In the genomic region with DNA sequence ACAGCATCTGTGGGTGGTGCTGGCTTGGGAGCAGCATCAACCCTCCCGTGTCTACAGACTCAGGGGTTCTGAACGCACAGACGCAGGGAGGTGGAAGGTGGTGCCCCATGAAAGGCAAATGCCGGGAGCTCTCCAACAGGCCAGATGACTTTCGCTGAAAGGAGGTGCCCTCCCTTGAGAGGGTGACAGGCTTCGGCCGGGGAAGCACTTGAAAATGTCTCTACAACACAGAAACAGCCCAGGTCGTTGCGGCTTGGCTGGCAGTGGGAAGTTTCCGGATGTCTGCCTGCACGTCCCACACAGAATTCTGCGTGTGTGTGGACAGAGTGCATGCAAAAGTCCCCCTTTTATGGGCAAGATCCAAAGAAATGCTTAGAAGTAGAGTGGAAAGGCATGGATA, we compare ENCODE assay signal across 16 cellular contexts.
A peak's percentile ranks its signal among the peaks of the same experiment; 100 is the strongest.
DNase-seq lines count a peak whose midpoint lies in the region; ATAC-seq, FAIRE-seq and TF ChIP-seq lines count a peak whose summit lies in the region.
"Had no signal": no experiment of that assay in that cellular context is flagged by ENCODE, and none has a peak within 500 bp of the region (broad histone marks: within the 10 kb centered on the region; RNA-seq: fewer than 3 reads in every experiment).

No MANE protein-coding gene starts in this region.

- FAIRE-seq in H1 (lab: Jason Lieb, UNC): no peak
- FAIRE-seq in urothelium cell line (lab: Jason Lieb, UNC): no peak

- H3K79me1 ChIP-seq in H9 (ENCODE audit: insufficient read depth, low read depth, low read length, poor library complexity, severe bottlenecking) (no peaks in the 10 kb centered on the region), H1 (ENCODE audit: low read depth, low read length) (no peaks in the 10 kb centered on the region)

- no peak overlapping the region for H3K18ac ChIP-seq in H9 (ENCODE audit: insufficient read length, low read depth, low read length)
- H3K18ac ChIP-seq in H1 (ENCODE audit: extremely low read depth, low read length): no peak overlapping the region

- no peaks in the 10 kb centered on the region for H3K79me2 ChIP-seq in H9 (ENCODE audit: insufficient read depth, low read length)
- H3K79me2 ChIP-seq in H1 (ENCODE audit: control insufficient read depth in 1 of 2, insufficient read depth in 2 of 2, low read length in 2 of 2): no peaks in the 10 kb centered on the region

- TF ChIP-seq CTCF in left ventricle myocardium inferior (IDR thresholded peaks at IDR 0.05; ENCODE audit: borderline replicate concordance) (no peak), H9 (conservative IDR thresholded peaks at IDR 0.05) (no peak), H1 (IDR thresholded peaks at IDR 0.05; ENCODE audit: control extremely low read depth in 1 of 3, insufficient read depth in 1 of 3, low read depth in 1 of 3, low read length in 3 of 3) (no peak)

- intact Hi-C loops in Right ventricle myocardium superior (cut with DNase I) (no loop called here), left ventricle myocardium inferior (cut with micrococcal nuclease) (no loop called here), posterior vena cava (cut with DNase I) (no loop called here)

- H2BK15ac ChIP-seq in H9 (ENCODE audit: low read depth, low read length) (no peak overlapping the region), H1 (ENCODE audit: low read length) (no peak overlapping the region)

- peaks cover 2% of the 10 kb centered on the region; the same call in 1 of the 2 replicates for H3K27me3 Mint-ChIP-seq in H9 (ENCODE audit: low read depth)
- H3K27me3 Mint-ChIP-seq in activated CD4-positive, alpha-beta memory T cell treated with anti-CD3 and anti-CD28 coated beads, Interleukin-2, amount 10 ng/mL, durations not matched to agents 7 days and 5 days: peaks cover 10% of the 10 kb centered on the region

- no peak overlapping the region for H2AK5ac ChIP-seq in H9 (ENCODE audit: insufficient read length, low read length)
- no peak overlapping the region for H2AK5ac ChIP-seq in H1 (ENCODE audit: low read depth, low read length)

- H3K36me3 ChIP-seq in left ventricle myocardium inferior (no peaks in the 10 kb centered on the region), H1 (ENCODE audit: control insufficient read depth in 2 of 4, insufficient read depth in 4 of 4, low read length in 3 of 4) (no peaks in the 10 kb centered on the region)
- H3K36me3 ChIP-seq: BLaER1 had no signal

- CTCF ChIA-PET in H1 (lab: Charles Lee; ENCODE audit: partially characterized antibody): interaction anchor here (1.0 to 1.2 kb wide), 2 partner anchors 10 to 229 kb away, joined by 3 read pairs; no protein-coding TSS in a partner anchor
- CTCF ChIA-PET in activated CD4-positive, alpha-beta memory T cell treated with anti-CD3 and anti-CD28 coated beads, Interleukin-2, amount 10 ng/mL, durations not matched to agents 7 days and 5 days (lab: Charles Lee): no interaction called here

- no peak for TF ChIP-seq RAD21 in H1 (IDR thresholded peaks at IDR 0.05 in 1 of 2, conservative IDR thresholded peaks at IDR 0.05 in 1 of 2; ENCODE audit: low read depth in 2 of 2, low read length in 2 of 2)

- H3K4ac ChIP-seq in H9 (ENCODE audit: low read depth, low read length) (no peak overlapping the region), H1 (replicated peaks; ENCODE audit: insufficient read length, low read depth, low read length) (no peak overlapping the region)

- H2BK5ac ChIP-seq in H9 (ENCODE audit: insufficient read length, low read length) (no peak overlapping the region), H1 (ENCODE audit: low read depth, low read length) (no peak overlapping the region)

- no peaks in the 10 kb centered on the region for H3K9me3 Mint-ChIP-seq in H9
- H3K9me3 Mint-ChIP-seq in activated CD4-positive, alpha-beta memory T cell treated with anti-CD3 and anti-CD28 coated beads, Interleukin-2, amount 10 ng/mL, durations not matched to agents 7 days and 5 days: no peaks in the 10 kb centered on the region
- H3K9me3 Mint-ChIP-seq: CD8-positive, alpha-beta T cell had no signal

- H3K36me3 Mint-ChIP-seq in H9 (ENCODE audit: insufficient read depth in 1 of 3, low read depth in 3 of 3): no peaks in the 10 kb centered on the region
- no peaks in the 10 kb centered on the region for H3K36me3 Mint-ChIP-seq in activated CD4-positive, alpha-beta memory T cell treated with anti-CD3 and anti-CD28 coated beads, Interleukin-2, amount 10 ng/mL, durations not matched to agents 7 days and 5 days (ENCODE audit: low read depth)
- H3K36me3 Mint-ChIP-seq: CD8-positive, alpha-beta T cell had no signal

- ATAC-seq in Right ventricle myocardium superior (ENCODE audit: poor library complexity): peak; percentile 64
- ATAC-seq in HG03045 (IDR thresholded peaks at IDR 0.05; ENCODE audit: unreplicated experiment): no peak
- ATAC-seq: CD8-positive, alpha-beta T cell had no signal

- WGBS in H9 (ENCODE audit: extremely low coverage, insufficient read length, low lambda C conversion rate): no CpG with 5 or more reads among the region's 12 CpGs
- WGBS in H1 (ENCODE audit: extremely low coverage in 1 of 2, insufficient coverage in 1 of 2, insufficient read length in 1 of 2, insufficient replicate concordance in 2 of 2, low coverage in 1 of 2, low lambda C conversion rate in 2 of 2, missing lambda C conversion rate in 1 of 2), 2 experiments: 92% methylated on average over 12 of the region's 12 CpGs; no CpG with 5 or more reads in 1 of the 2 experiments

- POLR2A ChIA-PET in H1 (lab: Charles Lee; ENCODE audit: partially characterized antibody): no interaction called here
- POLR2A ChIA-PET in activated CD4-positive, alpha-beta memory T cell treated with anti-CD3 and anti-CD28 coated beads, Interleukin-2, amount 10 ng/mL, durations not matched to agents 7 days and 5 days (lab: Charles Lee): no interaction called here

- H3K56ac ChIP-seq in H9 (ENCODE audit: insufficient read length, low read depth, low read length) (no peak overlapping the region), H1 (replicated peaks; ENCODE audit: insufficient read length, low read depth, low read length) (no peak overlapping the region)

- H3K9me3 ChIP-seq in left ventricle myocardium inferior (replicated peaks) (no peaks in the 10 kb centered on the region), H9 (ENCODE audit: control insufficient read depth, low read depth, low read length) (no peaks in the 10 kb centered on the region), H1 (ENCODE audit: insufficient read depth in 2 of 2, low read depth in 1 of 2, low read length in 1 of 2) (no peaks in the 10 kb centered on the region)
- H3K9me3 ChIP-seq: BLaER1 had no signal

- no peak overlapping the region for H4K5ac ChIP-seq in H9 (ENCODE audit: insufficient read length, low read depth, low read length)
- H4K5ac ChIP-seq in H1 (ENCODE audit: insufficient read length, low read depth, low read length): no peak overlapping the region

- H4K91ac ChIP-seq in H9 (ENCODE audit: insufficient read length, low read depth, low read length): no peak overlapping the region
- peak overlapping the region; percentile 56 for H4K91ac ChIP-seq in H1 (replicated peaks; ENCODE audit: insufficient read length, low read length)

- H3K4me3 ChIP-seq in left ventricle myocardium inferior: no peak overlapping the region
- no peak overlapping the region for H3K4me3 ChIP-seq in H1 (ENCODE audit: extremely low read depth in 1 of 4, insufficient read depth in 2 of 4, low read depth in 3 of 4, low read length in 4 of 4)
- H3K4me3 ChIP-seq: BLaER1 had no signal

- H3K14ac ChIP-seq in H9 (ENCODE audit: insufficient read depth, low read length) (no peak overlapping the region), H1 (ENCODE audit: insufficient read length) (no peak overlapping the region)

- no peak for TF ChIP-seq EP300 in H1 (IDR thresholded peaks at IDR 0.05; ENCODE audit: borderline replicate concordance in 1 of 2, low read depth in 2 of 2, low read length in 2 of 2)

- H3K4me1 ChIP-seq in left ventricle myocardium inferior (peaks cover 6% of the 10 kb centered on the region), H9 (ENCODE audit: insufficient read depth, low read length) (peaks cover 3% of the 10 kb centered on the region; the same call in 1 of the 2 replicates), H1 (replicated peaks in 1 of 4; ENCODE audit: control insufficient read depth in 3 of 4, insufficient read depth in 4 of 4, low read length in 3 of 4) (peaks cover 0 to 5% (median 0%) of the 10 kb centered on the region in 4 experiments; a peak in 5 of 7 replicates)
- H3K4me1 ChIP-seq: BLaER1 had no signal

- peak overlapping the region in 2 of 3 experiments; percentile 44 to 56; a peak in 1 of 7 replicates for H3K27ac Mint-ChIP-seq in H9
- H3K27ac Mint-ChIP-seq in activated CD4-positive, alpha-beta memory T cell treated with anti-CD3 and anti-CD28 coated beads, Interleukin-2, amount 10 ng/mL, durations not matched to agents 7 days and 5 days: no peak overlapping the region
- H3K27ac Mint-ChIP-seq: CD8-positive, alpha-beta T cell had no signal

- H3K4me1 Mint-ChIP-seq in H9: peaks cover 0 to 9% of the 10 kb centered on the region in 2 experiments; a peak in 2 of 4 replicates
- H3K4me1 Mint-ChIP-seq in activated CD4-positive, alpha-beta memory T cell treated with anti-CD3 and anti-CD28 coated beads, Interleukin-2, amount 10 ng/mL, durations not matched to agents 7 days and 5 days: peaks cover 5% of the 10 kb centered on the region

- TF ChIP-seq POLR2A in H1 (IDR thresholded peaks at IDR 0.05; ENCODE audit: control extremely low read depth in 1 of 2, low read depth in 2 of 2, low read length in 2 of 2): no peak

- H3K23ac ChIP-seq in H9 (ENCODE audit: insufficient read length, low read depth, low read length): no peak overlapping the region
- no peak overlapping the region for H3K23ac ChIP-seq in H1 (ENCODE audit: insufficient read length)

- H2BK120ac ChIP-seq in H9 (ENCODE audit: low read depth, low read length, poor library complexity, severe bottlenecking) (no peak overlapping the region), H1 (replicated peaks; ENCODE audit: low read depth, low read length) (no peak overlapping the region)

- DNase-seq in Right ventricle myocardium superior (no peak), left ventricle myocardium inferior (no peak), H9 (no peak), H1 (ENCODE audit: low read depth in 1 of 2, low spot score in 2 of 2) (peak in 1 of 2 experiments; percentile 33), posterior vena cava (ENCODE audit: low spot score) (peak; percentile 76), urothelium cell line (ENCODE audit: low spot score) (no peak)
- no peak for DNase-seq in activated CD4-positive, alpha-beta memory T cell treated with anti-CD3 and anti-CD28 coated beads, Interleukin-2, amount 10 ng/mL, durations not matched to agents 7 days and 5 days
- DNase-seq: 8988T; Calu3; CD8-positive, alpha-beta T cell; DMS79 treated with DMSO at 0.1 percent for 48 hours; GF-D8; HCEC 1CT had no signal

- no peak overlapping the region for H3K9ac ChIP-seq in H9 (ENCODE audit: extremely low read depth, insufficient read length, low read length)
- no peak overlapping the region for H3K9ac ChIP-seq in H1 (replicated peaks in 1 of 4; ENCODE audit: extremely low read depth in 1 of 4, low read depth in 3 of 4, low read length in 3 of 4)
- H3K9ac ChIP-seq: BLaER1 had no signal

- no peak overlapping the region for H2BK12ac ChIP-seq in H9 (ENCODE audit: insufficient read length, low read depth, low read length)
- H2BK12ac ChIP-seq in H1 (ENCODE audit: low read depth, low read length): no peak overlapping the region

- no peaks in the 10 kb centered on the region for H3K23me2 ChIP-seq in H9 (ENCODE audit: insufficient read length, low read depth, low read length, poor library complexity, severe bottlenecking)
- H3K23me2 ChIP-seq in H1 (ENCODE audit: low read depth, low read length): no peaks in the 10 kb centered on the region

- no peak overlapping the region for H4K8ac ChIP-seq in H9 (replicated peaks; ENCODE audit: insufficient read length, low read depth, low read length)
- H4K8ac ChIP-seq in H1 (ENCODE audit: extremely low read depth, insufficient read depth, low read length): no peak overlapping the region

- peaks cover 40% of the 10 kb centered on the region for H3K27me3 ChIP-seq in left ventricle myocardium inferior (ENCODE audit: low read depth)
- no peaks in the 10 kb centered on the region for H3K27me3 ChIP-seq in H9 (ENCODE audit: insufficient read depth, low read length)
- H3K27me3 ChIP-seq in H1 (replicated peaks in 1 of 4; ENCODE audit: control insufficient read depth in 3 of 4, extremely low read depth in 1 of 4, insufficient read depth in 3 of 4, low read length in 3 of 4): no peaks in the 10 kb centered on the region; a peak in 1 of 7 replicates
- H3K27me3 ChIP-seq: BLaER1 had no signal

- H2BK20ac ChIP-seq in H9 (ENCODE audit: low read depth, low read length, poor library complexity, severe bottlenecking): no peak overlapping the region
- no peak overlapping the region for H2BK20ac ChIP-seq in H1 (ENCODE audit: low read length)

- no peak overlapping the region for H3K4me3 Mint-ChIP-seq in H9
- H3K4me3 Mint-ChIP-seq in activated CD4-positive, alpha-beta memory T cell treated with anti-CD3 and anti-CD28 coated beads, Interleukin-2, amount 10 ng/mL, durations not matched to agents 7 days and 5 days: no peak overlapping the region
- H3K4me3 Mint-ChIP-seq: CD8-positive, alpha-beta T cell had no signal

- H4K20me1 ChIP-seq in H9 (ENCODE audit: control insufficient read depth, insufficient read depth, insufficient read length) (no peaks in the 10 kb centered on the region), H1 (replicated peaks in 1 of 2; ENCODE audit: control insufficient read depth in 1 of 2, insufficient read depth in 2 of 2, low read length in 2 of 2) (no peaks in the 10 kb centered on the region)
- H4K20me1 ChIP-seq: BLaER1 had no signal

- H3K27ac ChIP-seq in left ventricle myocardium inferior (replicated peaks) (no peak overlapping the region), H9 (ENCODE audit: insufficient read length, low read depth, low read length) (no peak overlapping the region), H1 (ENCODE audit: low read depth, low read length) (no peak overlapping the region)
- H3K27ac ChIP-seq: BLaER1, HL-60 had no signal

- H2AFZ ChIP-seq in H9 (ENCODE audit: low read length) (no peak overlapping the region), H1 (ENCODE audit: low read length) (no peak overlapping the region)

- H3K4me2 ChIP-seq in H9 (ENCODE audit: insufficient read depth, insufficient read length, low read length) (no peak overlapping the region), H1 (ENCODE audit: insufficient read depth in 1 of 2, low read depth in 2 of 2, low read length in 2 of 2) (no peak overlapping the region)
- H3K4me2 ChIP-seq: BLaER1 had no signal

- no peak overlapping the region for H3T11ph ChIP-seq in H9 (ENCODE audit: low read length)
